ENCODE assay signal across 8 cellular contexts in the genomic region with DNA sequence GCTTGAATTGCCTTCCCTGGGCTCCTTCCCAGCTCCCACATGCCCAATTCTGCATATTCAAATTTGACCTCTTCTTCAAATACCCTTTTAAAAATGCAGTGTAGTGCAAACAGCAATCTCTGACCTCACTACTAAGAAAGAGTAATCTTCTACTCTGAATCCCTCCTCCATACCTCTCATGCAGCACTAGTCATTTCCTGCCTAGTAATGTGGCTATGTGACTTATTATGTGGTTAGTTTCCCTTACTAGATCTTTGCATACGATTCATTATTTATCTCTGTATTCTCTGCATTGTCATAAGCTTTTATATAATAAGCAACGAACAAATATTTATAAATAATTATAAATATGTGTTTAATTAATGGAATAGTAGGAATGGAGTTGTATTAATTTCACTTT. TPM values are rescaled to one million over a fixed set of nuclear protein-coding genes. Genes with fewer than 3 reads are reported as not detected.
DNase-seq lines count a peak whose midpoint lies in the region; ATAC-seq and TF ChIP-seq lines count a peak whose summit lies in the region.

No MANE protein-coding gene starts in this region.

- POLR2A ChIA-PET in PC-9 (lab: Charles Lee; ENCODE audit: unreplicated experiment) = interaction anchor here (0.6 to 0.7 kb wide), 2 partner anchors 750 to 1183 kb away, joined by 9 to 13 read pairs; no protein-coding TSS in a partner anchor

- H3F3A ChIP-seq in PC-9 (ENCODE audit: insufficient read depth, low read depth) = no peaks in the 10 kb centered on the region

- H3K79me2 ChIP-seq in PC-9 (ENCODE audit: low read depth) = no peaks in the 10 kb centered on the region

- H3K4me3 ChIP-seq in choroid plexus epithelial cell (ENCODE audit: low read depth, low read length) = no peak overlapping the region
- no peak overlapping the region for H3K4me3 ChIP-seq in PC-9
- H3K4me3 ChIP-seq in suprapubic skin = no peak overlapping the region

- BruUV-seq in PC-9 (replicated peaks; lab: Mats Ljungman, UMichigan) = no TSS peak

- 66% methylated on average over 2 of the region's 2 CpGs for WGBS in suprapubic skin

- no peaks in the 10 kb centered on the region; the same call in 1 of the 2 replicates for H3K9me3 ChIP-seq in PC-9 (ENCODE audit: insufficient read depth, low read depth)
- H3K9me3 ChIP-seq in suprapubic skin = no peaks in the 10 kb centered on the region

- ATAC-seq in activated CD8-positive, alpha-beta memory T cell treated with anti-CD3 and anti-CD28 coated beads, Interleukin-2, amount 10 ng/mL, durations not matched to agents 7 days and 5 days = peak; percentile 92
- ATAC-seq in HG02840 (IDR thresholded peaks at IDR 0.05; ENCODE audit: low FRiP score, unreplicated experiment) = peak; percentile 68

- peaks cover 26% of the 10 kb centered on the region for H3K36me3 Mint-ChIP-seq in activated CD8-positive, alpha-beta memory T cell treated with anti-CD3 and anti-CD28 coated beads, Interleukin-2, amount 10 ng/mL, durations not matched to agents 7 days and 5 days

- DNase-seq in activated CD8-positive, alpha-beta memory T cell treated with anti-CD3 and anti-CD28 coated beads, Interleukin-2, amount 10 ng/mL, durations not matched to agents 7 days and 5 days = peak; percentile 58
- DNase-seq in activated CD8-positive, alpha-beta memory T cell treated with anti-CD3 and anti-CD28 coated beads for 24 hours = no peak
- peak; percentile 58 for DNase-seq in NCI-H69 (lab: John Stamatoyannopoulos, UW)
- peak; percentile 65 for DNase-seq in choroid plexus epithelial cell (ENCODE audit: low read depth)
- DNase-seq in UCSD-AML1 (lab: John Stamatoyannopoulos, UW; ENCODE audit: unreplicated experiment) = no peak
- no peak for DNase-seq in PC-9
- no peak for DNase-seq in suprapubic skin (ENCODE audit: low spot score in 2 of 2)

- H3K27me3 ChIP-seq in PC-9 (ENCODE audit: insufficient read depth, low read depth) (no peaks in the 10 kb centered on the region), suprapubic skin (no peaks in the 10 kb centered on the region)

- H3K9me2 ChIP-seq in PC-9 (ENCODE audit: insufficient read depth) = no peaks in the 10 kb centered on the region

- CTCF ChIA-PET in activated CD8-positive, alpha-beta memory T cell treated with anti-CD3 and anti-CD28 coated beads, Interleukin-2, amount 10 ng/mL, durations not matched to agents 7 days and 5 days (lab: Charles Lee) = interaction anchor here (1.2 to 4.9 kb wide), 5 partner anchors 9 to 294 kb away, joined by 3 to 36 read pairs (median 9); no protein-coding TSS in a partner anchor
- CTCF ChIA-PET in PC-9 (lab: Charles Lee) = no interaction called here

- peak overlapping the region; percentile 62 for H3K4me3 Mint-ChIP-seq in activated CD8-positive, alpha-beta memory T cell treated with anti-CD3 and anti-CD28 coated beads, Interleukin-2, amount 10 ng/mL, durations not matched to agents 7 days and 5 days

- TF ChIP-seq EP300 in suprapubic skin (IDR thresholded peaks at IDR 0.05) = no peak

- H3K27ac Mint-ChIP-seq in activated CD8-positive, alpha-beta memory T cell treated with anti-CD3 and anti-CD28 coated beads, Interleukin-2, amount 10 ng/mL, durations not matched to agents 7 days and 5 days = peak overlapping the region; percentile 94

- no peak for TF ChIP-seq POLR2A in suprapubic skin (IDR thresholded peaks at IDR 0.05)

- TF ChIP-seq CTCF in choroid plexus epithelial cell (conservative IDR thresholded peaks at IDR 0.05; ENCODE audit: low read depth, low read length) (no peak), PC-9 (conservative IDR thresholded peaks at IDR 0.05) (no peak), suprapubic skin (IDR thresholded peaks at IDR 0.05) (no peak)

- H3K36me3 ChIP-seq in PC-9 (ENCODE audit: low read depth) (no peaks in the 10 kb centered on the region), suprapubic skin (no peaks in the 10 kb centered on the region)

- H3K9me3 Mint-ChIP-seq in activated CD8-positive, alpha-beta memory T cell treated with anti-CD3 and anti-CD28 coated beads, Interleukin-2, amount 10 ng/mL, durations not matched to agents 7 days and 5 days (ENCODE audit: low read depth) = peaks cover 12% of the 10 kb centered on the region

- no peaks in the 10 kb centered on the region for H4K20me1 ChIP-seq in PC-9 (ENCODE audit: insufficient read depth)

- H3K4me1 ChIP-seq in PC-9 (replicated peaks; ENCODE audit: insufficient read depth) = no peaks in the 10 kb centered on the region; the same call in 1 of the 2 replicates
- no peaks in the 10 kb centered on the region for H3K4me1 ChIP-seq in suprapubic skin

- H3K27me3 Mint-ChIP-seq in activated CD8-positive, alpha-beta memory T cell treated with anti-CD3 and anti-CD28 coated beads, Interleukin-2, amount 10 ng/mL, durations not matched to agents 7 days and 5 days = no peaks in the 10 kb centered on the region

- H3K27ac ChIP-seq in PC-9 (no peak overlapping the region), suprapubic skin (no peak overlapping the region)

- H2AFZ ChIP-seq in PC-9 = no peak overlapping the region

- intact Hi-C loops in PC-9 (cut with micrococcal nuclease; ENCODE audit: unreplicated experiment) = no loop called here

- peaks cover 51% of the 10 kb centered on the region for H3K4me1 Mint-ChIP-seq in activated CD8-positive, alpha-beta memory T cell treated with anti-CD3 and anti-CD28 coated beads, Interleukin-2, amount 10 ng/mL, durations not matched to agents 7 days and 5 days

- H3K4me2 ChIP-seq in PC-9 = no peak overlapping the region

RNA-seq across cellular contexts. Expression of a gene that starts 17.1 kb away (rescaled TPM):
- total RNA-seq in activated CD8-positive, alpha-beta memory T cell treated with anti-CD3 and anti-CD28 coated beads, Interleukin-2, amount 10 ng/mL, durations not matched to agents 7 days and 5 days = 10 to 100 TPM; 17.4 to 18.2 TPM
- total RNA-seq in PC-9 (2021) = 16.7 and 20.7 TPM in 2 replicates
- total RNA-seq in suprapubic skin = 10 to 100 TPM; 14.6 to 28.8 (median 21.8) TPM

Comparison
In these comparisons a context has a peak if more than half of its experiments do, and no peak if none do; other contexts are left out.
1. DNase-seq: peak in activated CD8-positive, alpha-beta memory T cell treated with anti-CD3 and anti-CD28 coated beads, Interleukin-2, amount 10 ng/mL, durations not matched to agents 7 days and 5 days (single experiment), NCI-H69 (single experiment) and choroid plexus epithelial cell (single experiment); none in activated CD8-positive, alpha-beta memory T cell treated with anti-CD3 and anti-CD28 coated beads for 24 hours (single experiment), UCSD-AML1 (single experiment), PC-9 (0 of 2) and suprapubic skin (0 of 2).